ENCODE assay signal across 1 cellular context in genomic region chr7:122217125-122217524, GRCh38.
TF ChIP-seq lines count a peak whose summit lies in the region.

No MANE protein-coding gene starts in this region.

TF ChIP-seq in HepG2, 621 proteins besides CTCF, POLR2A, EP300 and RAD21 (continued from another document and continues in another):
- TF ChIP-seq ZNF646 (CRISPR knock-in tag; IDR thresholded peaks at IDR 0.05) (peak; percentile 30; the same call in 1 of the 2 replicates), ZNF24 (IDR thresholded peaks at IDR 0.05) (no peak), CEBPB (IDR thresholded peaks at IDR 0.05; ENCODE audit: borderline replicate concordance, low read depth, low read length) (peak; percentile 90), FOXA1 (IDR thresholded peaks at IDR 0.05) (no peak; the same call in 1 of the 2 replicates), FOXA1 (CRISPR knock-in tag; IDR thresholded peaks at IDR 0.05) (peak; percentile 46), PITX1 (CRISPR knock-in tag; IDR thresholded peaks at IDR 0.05) (peak; percentile 65; the same call in 1 of the 2 replicates), HMG20A (CRISPR knock-in tag; IDR thresholded peaks at IDR 0.05; ENCODE audit: borderline replicate concordance) (peak; percentile 35; the same call in 1 of the 2 replicates), JUND (CRISPR knock-in tag; IDR thresholded peaks at IDR 0.05) (peak; percentile 73; the same call in 1 of the 2 replicates), JUN (CRISPR knock-in tag; IDR thresholded peaks at IDR 0.05) (0 out of 2 replicates have a peak, but pooled peaks have one; percentile 50), SKI (IDR thresholded peaks at IDR 0.05; ENCODE audit: partially characterized antibody) (peak; percentile 61), LCORL (IDR thresholded peaks at IDR 0.05) (no peak), LCORL (CRISPR knock-in tag; IDR thresholded peaks at IDR 0.05) (peak; percentile 36; the same call in 1 of the 2 replicates), ZNF644 (CRISPR knock-in tag; IDR thresholded peaks at IDR 0.05; ENCODE audit: low read depth) (peak; percentile 64; the same call in 1 of the 2 replicates), FOSL2 (CRISPR knock-in tag; IDR thresholded peaks at IDR 0.05) (peak; percentile 96), RARA (CRISPR knock-in tag; IDR thresholded peaks at IDR 0.05) (0 out of 2 replicates have a peak, but pooled peaks have one; percentile 20), ZNF205 (CRISPR knock-in tag; IDR thresholded peaks at IDR 0.05) (peak; percentile 62; the same call in 1 of the 2 replicates), MAX (IDR thresholded peaks at IDR 0.05) (no peak), GATAD2A (CRISPR knock-in tag; IDR thresholded peaks at IDR 0.05) (peak; percentile 76), SOX5 (CRISPR knock-in tag; IDR thresholded peaks at IDR 0.05; ENCODE audit: borderline replicate concordance) (peak; percentile 14; the same call in 1 of the 2 replicates), HNF4A (CRISPR knock-in tag; IDR thresholded peaks at IDR 0.05) (peak; percentile 59), ZZZ3 (CRISPR knock-in tag; IDR thresholded peaks at IDR 0.05; ENCODE audit: borderline replicate concordance) (no peak), ATF4 (CRISPR knock-in tag; IDR thresholded peaks at IDR 0.05) (peak in 1 of 2 experiments; percentile 48; a peak in 1 of 4 replicates), CEBPG (CRISPR knock-in tag; IDR thresholded peaks at IDR 0.05) (0 out of 2 replicates have a peak, but pooled peaks have one; percentile 27), FOXP4 (CRISPR knock-in tag; IDR thresholded peaks at IDR 0.05) (peak; percentile 44; the same call in 1 of the 2 replicates), GFI1 (CRISPR knock-in tag; IDR thresholded peaks at IDR 0.05; ENCODE audit: borderline replicate concordance) (no peak), SOX13 (IDR thresholded peaks at IDR 0.05) (no peak), SOX13 (CRISPR knock-in tag; conservative IDR thresholded peaks at IDR 0.05 in 1 of 2, IDR thresholded peaks at IDR 0.05 in 1 of 2) (peak in 1 of 2 experiments; percentile 31; a peak in 1 of 4 replicates), ZEB1 (IDR thresholded peaks at IDR 0.05; ENCODE audit: insufficient replicate concordance, low read depth) (no peak), FOSL1 (CRISPR knock-in tag; IDR thresholded peaks at IDR 0.05; ENCODE audit: borderline replicate concordance) (peak; percentile 84), ATF6 (CRISPR knock-in tag; conservative IDR thresholded peaks at IDR 0.05) (no peak)
- TF ChIP-seq, protein P1, sequence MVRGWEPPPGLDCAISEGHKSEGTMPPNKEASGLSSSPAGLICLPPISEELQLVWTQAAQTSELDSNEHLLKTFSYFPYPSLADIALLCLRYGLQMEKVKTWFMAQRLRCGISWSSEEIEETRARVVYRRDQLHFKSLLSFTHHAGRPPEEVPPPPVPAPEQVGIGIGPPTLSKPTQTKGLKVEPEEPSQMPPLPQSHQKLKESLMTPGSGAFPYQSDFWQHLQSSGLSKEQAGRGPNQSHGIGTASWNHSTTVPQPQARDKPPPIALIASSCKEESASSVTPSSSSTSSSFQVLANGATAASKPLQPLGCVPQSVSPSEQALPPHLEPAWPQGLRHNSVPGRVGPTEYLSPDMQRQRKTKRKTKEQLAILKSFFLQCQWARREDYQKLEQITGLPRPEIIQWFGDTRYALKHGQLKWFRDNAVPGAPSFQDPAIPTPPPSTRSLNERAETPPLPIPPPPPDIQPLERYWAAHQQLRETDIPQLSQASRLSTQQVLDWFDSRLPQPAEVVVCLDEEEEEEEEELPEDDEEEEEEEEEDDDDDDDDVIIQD (CRISPR knock-in tag; IDR thresholded peaks at IDR 0.05; ENCODE audit: low read depth), result 0 out of 2 replicates have a peak, but pooled peaks have one; percentile 22
- TF ChIP-seq, protein P2, sequence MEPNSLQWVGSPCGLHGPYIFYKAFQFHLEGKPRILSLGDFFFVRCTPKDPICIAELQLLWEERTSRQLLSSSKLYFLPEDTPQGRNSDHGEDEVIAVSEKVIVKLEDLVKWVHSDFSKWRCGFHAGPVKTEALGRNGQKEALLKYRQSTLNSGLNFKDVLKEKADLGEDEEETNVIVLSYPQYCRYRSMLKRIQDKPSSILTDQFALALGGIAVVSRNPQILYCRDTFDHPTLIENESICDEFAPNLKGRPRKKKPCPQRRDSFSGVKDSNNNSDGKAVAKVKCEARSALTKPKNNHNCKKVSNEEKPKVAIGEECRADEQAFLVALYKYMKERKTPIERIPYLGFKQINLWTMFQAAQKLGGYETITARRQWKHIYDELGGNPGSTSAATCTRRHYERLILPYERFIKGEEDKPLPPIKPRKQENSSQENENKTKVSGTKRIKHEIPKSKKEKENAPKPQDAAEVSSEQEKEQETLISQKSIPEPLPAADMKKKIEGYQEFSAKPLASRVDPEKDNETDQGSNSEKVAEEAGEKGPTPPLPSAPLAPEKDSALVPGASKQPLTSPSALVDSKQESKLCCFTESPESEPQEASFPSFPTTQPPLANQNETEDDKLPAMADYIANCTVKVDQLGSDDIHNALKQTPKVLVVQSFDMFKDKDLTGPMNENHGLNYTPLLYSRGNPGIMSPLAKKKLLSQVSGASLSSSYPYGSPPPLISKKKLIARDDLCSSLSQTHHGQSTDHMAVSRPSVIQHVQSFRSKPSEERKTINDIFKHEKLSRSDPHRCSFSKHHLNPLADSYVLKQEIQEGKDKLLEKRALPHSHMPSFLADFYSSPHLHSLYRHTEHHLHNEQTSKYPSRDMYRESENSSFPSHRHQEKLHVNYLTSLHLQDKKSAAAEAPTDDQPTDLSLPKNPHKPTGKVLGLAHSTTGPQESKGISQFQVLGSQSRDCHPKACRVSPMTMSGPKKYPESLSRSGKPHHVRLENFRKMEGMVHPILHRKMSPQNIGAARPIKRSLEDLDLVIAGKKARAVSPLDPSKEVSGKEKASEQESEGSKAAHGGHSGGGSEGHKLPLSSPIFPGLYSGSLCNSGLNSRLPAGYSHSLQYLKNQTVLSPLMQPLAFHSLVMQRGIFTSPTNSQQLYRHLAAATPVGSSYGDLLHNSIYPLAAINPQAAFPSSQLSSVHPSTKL (CRISPR knock-in tag; IDR thresholded peaks at IDR 0.05), result peak; percentile 67
- TF ChIP-seq, protein P3, sequence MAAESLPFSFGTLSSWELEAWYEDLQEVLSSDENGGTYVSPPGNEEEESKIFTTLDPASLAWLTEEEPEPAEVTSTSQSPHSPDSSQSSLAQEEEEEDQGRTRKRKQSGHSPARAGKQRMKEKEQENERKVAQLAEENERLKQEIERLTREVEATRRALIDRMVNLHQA (CRISPR knock-in tag; IDR thresholded peaks at IDR 0.05), result no peak
